ENCODE assay signal across 8 cellular contexts in genomic region chr14:52790011-52790755, GRCh38. TPM values are rescaled to one million over a fixed set of nuclear protein-coding genes. Genes with fewer than 3 reads are reported as not detected.
A peak's percentile ranks its signal among the peaks of the same experiment; 100 is the strongest.
DNase-seq lines count a peak whose midpoint lies in the region; ATAC-seq and TF ChIP-seq lines count a peak whose summit lies in the region.

No MANE protein-coding gene starts in this region.

- H3K4me1 Mint-ChIP-seq in CD8-positive, alpha-beta T cell (ENCODE audit: low read depth): peaks cover 40% of the 10 kb centered on the region
- H3K4me1 Mint-ChIP-seq in IgD-negative memory B cell: peaks cover 19 to 23% (median 20%) of the 10 kb centered on the region in 3 donors
- H3K4me1 Mint-ChIP-seq in central memory CD8-positive, alpha-beta T cell: peaks cover 47% of the 10 kb centered on the region

- no peak for TF ChIP-seq CTCF in CD8-positive, alpha-beta T cell (IDR thresholded peaks at IDR 0.05)

- H3K9me3 Mint-ChIP-seq in CD8-positive, alpha-beta T cell: no peaks in the 10 kb centered on the region
- H3K9me3 Mint-ChIP-seq in IgD-negative memory B cell: no peaks in the 10 kb centered on the region
- no peaks in the 10 kb centered on the region for H3K9me3 Mint-ChIP-seq in central memory CD8-positive, alpha-beta T cell

- H3K4me3 ChIP-seq in CD8-positive, alpha-beta T cell (ENCODE audit: low read depth, low read length): peak overlapping the region; percentile 85
- peak overlapping the region; percentile 88 to 91 for H3K4me3 ChIP-seq in muscle layer of duodenum (ENCODE audit: low read depth in 1 of 2, low read length in 2 of 2)

- no peaks in the 10 kb centered on the region for H3K36me3 ChIP-seq in CD8-positive, alpha-beta T cell (ENCODE audit: insufficient read depth, low read length)
- H3K36me3 ChIP-seq in muscle layer of duodenum (ENCODE audit: control insufficient read depth in 1 of 2, insufficient read depth in 2 of 2, low read length in 2 of 2): peaks cover 0 to 4% of the 10 kb centered on the region in 2 donors

- H3K36me3 Mint-ChIP-seq in CD8-positive, alpha-beta T cell: no peaks in the 10 kb centered on the region
- no peaks in the 10 kb centered on the region for H3K36me3 Mint-ChIP-seq in IgD-negative memory B cell
- H3K36me3 Mint-ChIP-seq in central memory CD8-positive, alpha-beta T cell (ENCODE audit: insufficient read depth): peaks cover 9% of the 10 kb centered on the region

- CTCF ChIA-PET in CD8-positive, alpha-beta T cell (lab: Charles Lee): interaction anchor here (0.7 to 1.1 kb wide), 3 partner anchors 67 to 171 kb away, joined by 3 read pairs; no protein-coding TSS in a partner anchor

- H3K27me3 ChIP-seq in CD8-positive, alpha-beta T cell (ENCODE audit: insufficient read depth, low read length): no peaks in the 10 kb centered on the region
- H3K27me3 ChIP-seq in muscle layer of duodenum (ENCODE audit: low read depth, low read length): no peaks in the 10 kb centered on the region

- intact Hi-C loops in CD8-positive, alpha-beta T cell (cut with DNase I, micrococcal nuclease): loop anchor here (2.0 to 10.0 kb wide), 6 partner anchors 59 to 1607 kb away; partner anchors contain the start of genes FRMD6 (in 2 of the 2), CDKN3 (in 1 of the 2), GPR137C (in 1 of the 2) and STYX (in 1 of the 2)

- H3K27ac Mint-ChIP-seq in CD8-positive, alpha-beta T cell: peak overlapping the region; percentile 88
- H3K27ac Mint-ChIP-seq in IgD-negative memory B cell: peak overlapping the region in 2 of 3 donors; percentile 48 to 65
- H3K27ac Mint-ChIP-seq in central memory CD8-positive, alpha-beta T cell (ENCODE audit: low read depth): peak overlapping the region; percentile 78

- H3K4me3 Mint-ChIP-seq in CD8-positive, alpha-beta T cell: peak overlapping the region; percentile 93
- peak overlapping the region; percentile 86 to 96 (median 93) for H3K4me3 Mint-ChIP-seq in IgD-negative memory B cell
- H3K4me3 Mint-ChIP-seq in central memory CD8-positive, alpha-beta T cell: peak overlapping the region; percentile 92

- no peak overlapping the region for H3K27ac ChIP-seq in CD8-positive, alpha-beta T cell (ENCODE audit: low read depth, low read length)
- peak overlapping the region; percentile 82 for H3K27ac ChIP-seq in muscle layer of duodenum (ENCODE audit: low read length)

- peaks cover 20% of the 10 kb centered on the region for H3K4me1 ChIP-seq in CD8-positive, alpha-beta T cell (ENCODE audit: insufficient read depth, low read length)
- peaks cover 9 to 15% of the 10 kb centered on the region in 2 donors for H3K4me1 ChIP-seq in muscle layer of duodenum (ENCODE audit: control insufficient read depth in 1 of 2, insufficient read depth in 2 of 2, low read length in 2 of 2)

- H3K27me3 Mint-ChIP-seq in CD8-positive, alpha-beta T cell (ENCODE audit: low read depth): no peaks in the 10 kb centered on the region
- H3K27me3 Mint-ChIP-seq in IgD-negative memory B cell: no peaks in the 10 kb centered on the region
- no peaks in the 10 kb centered on the region for H3K27me3 Mint-ChIP-seq in central memory CD8-positive, alpha-beta T cell

- H3K9me3 ChIP-seq in CD8-positive, alpha-beta T cell (ENCODE audit: low read length): no peaks in the 10 kb centered on the region
- no peaks in the 10 kb centered on the region for H3K9me3 ChIP-seq in muscle layer of duodenum (ENCODE audit: control insufficient read depth in 1 of 2, low read length in 2 of 2)

- ATAC-seq in CD8-positive, alpha-beta T cell: no peak
- no peak for ATAC-seq in central memory CD8-positive, alpha-beta T cell (replicated peaks; ENCODE audit: extremely low read depth, poor library complexity, severe bottlenecking)
- ATAC-seq in HG03378 (IDR thresholded peaks at IDR 0.05; ENCODE audit: unreplicated experiment): no peak
- no peak for ATAC-seq in HG03280 (IDR thresholded peaks at IDR 0.05; ENCODE audit: unreplicated experiment)

- DNase-seq in CD8-positive, alpha-beta T cell: no peak
- DNase-seq in central memory CD8-positive, alpha-beta T cell (ENCODE audit: low spot score in 2 of 2): no peak
- DNase-seq in activated CD8-positive, alpha-beta memory T cell treated with anti-CD3 and anti-CD28 coated beads, Interleukin-2, amount 50 U/mL, for 48 hours: no peak
- no peak for DNase-seq in NCI-H2196 treated with DMSO at 0.1 percent for 48 hours (lab: John Stamatoyannopoulos, UW; ENCODE audit: unreplicated experiment)

- POLR2A ChIA-PET in CD8-positive, alpha-beta T cell (lab: Charles Lee): interaction anchor here (1.0 to 2.5 kb wide), 5 partner anchors 40 to 238 kb away, joined by 3 to 13 read pairs (median 4); partner anchors contain the start of genes ERO1A and TXNDC16

RNA-seq across cellular contexts. Expression of gene GNPNAT1, which starts 1.2 kb away (rescaled TPM):
- 1 to 10 TPM; 5.6 to 7.5 TPM for total RNA-seq in CD8-positive, alpha-beta T cell
- 12.6 TPM for polyA plus RNA-seq in IgD-negative memory B cell
